In genomic region chr9:113361304-113362018, GRCh38 we compare ENCODE assay signal across 1 cellular context.
TF ChIP-seq lines count a peak whose summit lies in the region.

No MANE protein-coding gene starts in this region.

TF ChIP-seq in A549, 52 proteins besides CTCF, POLR2A, EP300 and RAD21 (continued from another document):
- TF ChIP-seq REST (IDR thresholded peaks at IDR 0.05) (no peak), PHF8 (IDR thresholded peaks at IDR 0.05; ENCODE audit: borderline replicate concordance, low read depth) (no peak), E2F6 (IDR thresholded peaks at IDR 0.05; ENCODE audit: borderline replicate concordance, low read depth) (no peak), SMC3 (IDR thresholded peaks at IDR 0.05) (no peak), POLR2AphosphoS2 (conservative IDR thresholded peaks at IDR 0.05; ENCODE audit: low read length) (no peak), RARB (CRISPR knock-in tag; IDR thresholded peaks at IDR 0.05) (no peak), MAX (IDR thresholded peaks at IDR 0.05) (no peak), ESRRA (IDR thresholded peaks at IDR 0.05; ENCODE audit: borderline replicate concordance, low read length) (no peak), RNF2 (IDR thresholded peaks at IDR 0.05; ENCODE audit: borderline replicate concordance, low read depth) (no peak)
TF ChIP-seq in A549: peak in this region for 0.
